ENCODE assay signal across 8 cellular contexts in the genomic region with DNA sequence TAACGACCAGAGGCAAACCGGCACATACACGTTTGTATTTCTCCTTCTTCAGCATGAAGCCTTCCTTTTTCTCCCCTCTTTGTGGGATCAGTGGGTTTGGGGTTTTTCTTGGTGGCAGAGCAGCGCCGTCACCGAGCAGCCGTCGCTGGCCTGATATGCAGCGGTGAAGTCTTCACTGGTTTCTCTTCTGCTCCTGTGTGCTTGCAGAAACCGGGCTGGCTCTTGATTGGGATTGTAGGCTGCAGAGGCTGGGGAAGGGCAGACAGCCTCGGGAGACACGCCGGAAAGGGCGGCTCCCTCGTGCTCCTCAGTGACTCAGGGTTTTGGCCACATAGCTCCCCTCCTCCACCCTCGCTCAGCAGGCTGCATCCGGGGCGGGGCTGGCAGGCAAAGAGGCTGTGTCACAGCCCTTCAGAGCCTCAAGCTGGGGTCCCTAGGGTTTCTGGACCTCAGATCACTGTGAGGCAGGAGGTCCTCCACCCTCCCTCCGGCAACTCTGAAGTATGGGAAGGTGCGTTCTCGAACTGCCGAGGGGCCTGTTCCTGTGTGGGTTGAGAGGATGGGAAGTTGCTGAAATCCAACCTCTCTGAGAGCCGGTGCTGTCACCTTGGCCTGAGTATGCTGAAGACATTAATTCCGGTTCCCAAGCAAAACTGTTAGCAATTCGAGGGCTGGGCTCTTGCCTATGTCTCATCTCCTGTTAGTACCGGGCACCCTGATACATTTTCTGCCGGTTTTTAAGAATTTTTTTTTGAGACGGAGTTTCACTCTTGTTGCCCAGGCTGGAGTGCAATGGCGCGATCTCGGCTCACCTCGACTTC. TPM values are rescaled to one million over a fixed set of nuclear protein-coding genes. Genes with fewer than 3 reads are reported as not detected.
DNase-seq lines count a peak whose midpoint lies in the region; ATAC-seq and TF ChIP-seq lines count a peak whose summit lies in the region.

No MANE protein-coding gene starts in this region.

- peak overlapping the region; percentile 62 to 79 (median 76) for H3K27ac ChIP-seq in right lobe of liver

- DNase-seq in NCI-H146 (lab: John Stamatoyannopoulos, UW) (peak; percentile 53), NCI-H146 treated with DMSO at 0.1 percent for 48 hours (lab: John Stamatoyannopoulos, UW; ENCODE audit: unreplicated experiment) (no peak), NCI-H2171 (lab: John Stamatoyannopoulos, UW) (peak; percentile 77), choroid plexus epithelial cell (ENCODE audit: low read depth) (peak; percentile 89), right lobe of liver (peak; percentile 86 to 92 (median 89))
- peak; percentile 86 for DNase-seq in activated CD4-positive, CD25-positive, alpha-beta regulatory T cell treated with anti-CD3 and anti-CD28 coated beads, Interleukin-2, amount 50 U/mL, for 72 hours
- peak; percentile 76 to 80 (median 77) for DNase-seq in stimulated activated CD4-positive, alpha-beta T cell treated with anti-CD3 and anti-CD28 coated beads, TNF-alpha, amount 100 ng/mL, for 1 hour (ENCODE audit: low read depth in 3 of 3, low spot score in 1 of 3)

- WGBS in right lobe of liver (ENCODE audit: insufficient coverage, low coverage, low lambda C conversion rate, missing lambda C conversion rate) = 35% methylated on average over 23 of the region's 32 CpGs

- H3K4me1 ChIP-seq in right lobe of liver = peaks cover 0 to 27% (median 3%) of the 10 kb centered on the region in 4 donors

- peak overlapping the region; percentile 50 for H3K4me3 ChIP-seq in choroid plexus epithelial cell (ENCODE audit: low read depth, low read length)
- peak overlapping the region in 2 of 3 donors; percentile 30 to 65 for H3K4me3 ChIP-seq in right lobe of liver

- H3K27me3 ChIP-seq in right lobe of liver = no peaks in the 10 kb centered on the region

- intact Hi-C loops in right lobe of liver (cut with DNase I) = no loop called here

- TF ChIP-seq POLR2A in right lobe of liver (IDR thresholded peaks at IDR 0.05) = peak; percentile 65

- ATAC-seq in HG02943 (IDR thresholded peaks at IDR 0.05; ENCODE audit: low read depth, unreplicated experiment) (peak; percentile 81), right lobe of liver (peak; percentile 83 to 90 (median 86))

- H3K36me3 ChIP-seq in right lobe of liver = peaks cover 0 to 24% (median 7%) of the 10 kb centered on the region in 4 donors

- no peak for TF ChIP-seq CTCF in choroid plexus epithelial cell (conservative IDR thresholded peaks at IDR 0.05; ENCODE audit: low read depth, low read length)
- TF ChIP-seq CTCF in right lobe of liver (IDR thresholded peaks at IDR 0.05) = no peak

- H3K9me3 ChIP-seq in right lobe of liver = no peaks in the 10 kb centered on the region

RNA-seq across cellular contexts. Expression of gene NQO2, which starts 24.2 kb away (rescaled TPM):
- total RNA-seq in right lobe of liver = 10 to 100 TPM; 44.5 to 74.2 (median 67.3) TPM

RNA-seq across cellular contexts. Expression of gene RIPK1, which starts 44.4 kb away (rescaled TPM):
- total RNA-seq in right lobe of liver = 10 to 100 TPM; 13.9 to 17.6 (median 16.6) TPM

RNA-seq across cellular contexts. Expression of gene SERPINB6, which starts 52.5 kb away (rescaled TPM):
- total RNA-seq in right lobe of liver = 10 to 100 TPM; 27.0 to 48.5 (median 38.7) TPM
